Comparison of ENCODE assay signal across 28 cellular contexts in the genomic region with DNA sequence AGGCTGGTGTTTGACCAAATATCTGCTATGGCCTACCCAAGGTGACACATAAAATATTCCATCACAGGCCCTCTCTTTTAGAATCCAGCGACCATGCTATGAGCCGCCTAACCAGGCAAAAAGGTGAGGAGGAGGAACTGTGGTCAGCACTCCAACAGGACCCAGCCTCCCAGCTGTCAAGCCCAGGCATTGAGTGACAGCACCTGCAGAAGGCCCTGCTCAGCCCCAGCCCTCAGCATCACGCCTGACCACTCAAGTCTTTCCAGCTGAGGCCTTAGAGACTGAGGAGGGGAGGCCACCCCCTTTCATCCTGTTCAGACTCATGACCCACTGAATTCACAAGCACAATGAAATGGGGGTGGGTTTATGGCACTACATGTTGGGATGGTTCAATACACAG.
"Had no signal": no experiment of that assay in that cellular context is flagged by ENCODE, and none has a peak within 500 bp of the region (broad histone marks: within the 10 kb centered on the region; RNA-seq: fewer than 3 reads in every experiment).

No MANE protein-coding gene starts in this region.

- ATAC-seq: heart right ventricle; left colon; mucosa of descending colon; natural killer cell treated with Interleukin-12 subunit alpha and Interleukin-12 subunit beta and Interleukin-15 and Interleukin-18, amount 100 ng/mL, for 72 hours; pancreas; sciatic nerve; stimulated activated effector memory CD8-positive, alpha-beta T cell treated with anti-CD3 and anti-CD28 coated beads, Interleukin-12 subunit alpha, Interleukin-12 subunit beta, amount 100 ng/mL, for 72 hours had no signal

- H3K4me3 Mint-ChIP-seq: dendritic cell treated with granulocyte-macrophage colony-stimulating factor and Interleukin-4, amounts not matched to agents 40 ng/mL and 50 ng/mL, for 4 days; immature natural killer cell; memory B cell; mesothelial cell of epicardium; naive B cell; natural killer cell treated with Interleukin-12 subunit alpha and Interleukin-12 subunit beta and Interleukin-15 and Interleukin-18, amount 100 ng/mL, for 72 hours; neural crest cell; stimulated activated effector memory CD8-positive, alpha-beta T cell treated with anti-CD3 and anti-CD28 coated beads, Interleukin-12 subunit alpha, Interleukin-12 subunit beta, amount 100 ng/mL, for 72 hours had no signal

- H3K27ac Mint-ChIP-seq: dendritic cell treated with granulocyte-macrophage colony-stimulating factor and Interleukin-4, amounts not matched to agents 40 ng/mL and 50 ng/mL, for 4 days; immature natural killer cell; memory B cell; mesothelial cell of epicardium; naive B cell; natural killer cell treated with Interleukin-12 subunit alpha and Interleukin-12 subunit beta and Interleukin-15 and Interleukin-18, amount 100 ng/mL, for 72 hours; stimulated activated effector memory CD8-positive, alpha-beta T cell treated with anti-CD3 and anti-CD28 coated beads, Interleukin-12 subunit alpha, Interleukin-12 subunit beta, amount 100 ng/mL, for 72 hours had no signal

- H3K9me3 ChIP-seq: colonic mucosa, esophagus muscularis mucosa, heart right ventricle, mucosa of descending colon, neutrophil, pancreas, stomach, thyroid gland had no signal

- H3K27me3 ChIP-seq: colonic mucosa, heart right ventricle, neutrophil, pancreas, stomach, thyroid gland had no signal

- H3K4me1 Mint-ChIP-seq: immature natural killer cell; memory B cell; naive B cell; neural crest cell; stimulated activated effector memory CD8-positive, alpha-beta T cell treated with anti-CD3 and anti-CD28 coated beads, Interleukin-12 subunit alpha, Interleukin-12 subunit beta, amount 100 ng/mL, for 72 hours had no signal

- H3K9me3 Mint-ChIP-seq: dendritic cell treated with granulocyte-macrophage colony-stimulating factor and Interleukin-4, amounts not matched to agents 40 ng/mL and 50 ng/mL, for 4 days; mesothelial cell of epicardium; natural killer cell treated with Interleukin-12 subunit alpha and Interleukin-12 subunit beta and Interleukin-15 and Interleukin-18, amount 100 ng/mL, for 72 hours; neural crest cell; stimulated activated effector memory CD8-positive, alpha-beta T cell treated with anti-CD3 and anti-CD28 coated beads, Interleukin-12 subunit alpha, Interleukin-12 subunit beta, amount 100 ng/mL, for 72 hours had no signal

- DNase-seq: colonic mucosa; effector CD8-positive, alpha-beta T cell; foreskin melanocyte; glutamatergic neuron; heart right ventricle; hypothalamus; immature natural killer cell; kidney glomerular epithelial cell; left colon; mucosa of descending colon; naive B cell; pancreas; stimulated activated CD4-positive, alpha-beta T cell treated with anti-CD3 and anti-CD28 coated beads, Interleukin-2, amount 100 ng/mL, for 24 hours; stimulated activated CD4-positive, alpha-beta T cell treated with anti-CD3 and anti-CD28 coated beads, Interleukin-4, amount 100 ng/mL, for 24 hours; stimulated activated naive CD4-positive, alpha-beta T cell treated with Interleukin-2 at 50 U/mL for 16 hours; stomach; thyroid gland; trophoblast cell had no signal

- H3K4me3 ChIP-seq: colonic mucosa, esophagus muscularis mucosa, heart right ventricle, lung, mucosa of descending colon, pancreas, stomach, thyroid gland had no signal

- H3K36me3 Mint-ChIP-seq: immature natural killer cell; memory B cell; mesothelial cell of epicardium; naive B cell; natural killer cell treated with Interleukin-12 subunit alpha and Interleukin-12 subunit beta and Interleukin-15 and Interleukin-18, amount 100 ng/mL, for 72 hours; stimulated activated effector memory CD8-positive, alpha-beta T cell treated with anti-CD3 and anti-CD28 coated beads, Interleukin-12 subunit alpha, Interleukin-12 subunit beta, amount 100 ng/mL, for 72 hours had no signal

- H3K4me1 ChIP-seq: colonic mucosa, esophagus muscularis mucosa, heart right ventricle, stomach had no signal

- H3K36me3 ChIP-seq: colonic mucosa, esophagus muscularis mucosa, neutrophil, pancreas, stomach, thyroid gland had no signal

- H3K27ac ChIP-seq: colonic mucosa, esophagus muscularis mucosa, heart right ventricle, neutrophil, pancreas, stomach, thyroid gland had no signal
